Comparison of ENCODE assay signal across 20 cellular contexts in the genomic region with DNA sequence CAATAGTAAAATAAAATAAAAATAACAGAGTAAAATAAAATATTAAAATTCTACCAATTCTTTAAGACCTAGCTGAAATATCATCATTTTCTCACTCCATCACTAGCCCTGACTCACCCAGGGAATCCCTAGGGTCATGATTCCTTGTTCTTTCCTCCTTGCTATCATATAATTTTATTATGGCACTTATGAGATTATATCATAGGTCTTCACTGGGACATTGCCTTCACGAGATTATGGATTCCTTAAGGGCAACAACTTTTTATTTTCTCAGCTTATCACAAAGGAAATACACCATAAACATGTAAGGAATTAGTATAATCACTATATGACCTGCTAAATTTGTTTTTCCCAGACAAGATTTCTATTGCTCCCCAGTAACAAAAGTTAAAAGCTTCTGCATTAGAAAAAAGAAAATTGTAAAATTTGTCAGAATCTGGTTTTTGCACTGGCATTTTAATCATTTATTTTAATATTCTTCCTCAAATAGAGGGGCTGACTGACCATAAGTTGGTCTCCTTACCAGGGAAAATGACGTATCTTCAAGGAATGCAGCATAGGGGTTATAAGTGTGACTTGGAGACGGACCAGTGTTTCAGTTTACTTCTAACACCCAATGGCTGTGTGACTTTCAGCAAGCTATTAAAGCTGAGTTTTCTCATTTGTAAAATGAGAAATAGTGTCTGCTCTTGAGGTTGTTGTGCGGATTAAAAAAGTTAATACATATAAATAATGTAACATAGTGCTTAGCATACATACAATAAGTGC. TPM values are rescaled to one million over a fixed set of nuclear protein-coding genes. Genes with fewer than 3 reads are reported as not detected.
A peak's percentile ranks its signal among the peaks of the same experiment; 100 is the strongest.
DNase-seq lines count a peak whose midpoint lies in the region; ATAC-seq, FAIRE-seq and TF ChIP-seq lines count a peak whose summit lies in the region.
"Had no signal": no experiment of that assay in that cellular context is flagged by ENCODE, and none has a peak within 500 bp of the region (broad histone marks: within the 10 kb centered on the region; RNA-seq: fewer than 3 reads in every experiment).

No MANE protein-coding gene starts in this region.

- ATAC-seq in left colon (peak; percentile 94), GM18909 (IDR thresholded peaks at IDR 0.05; ENCODE audit: poor library complexity, unreplicated experiment) (no peak), HG03097 (IDR thresholded peaks at IDR 0.05; ENCODE audit: low FRiP score, unreplicated experiment) (no peak)
- ATAC-seq: A549 had no signal

- no peak overlapping the region for H3K27ac ChIP-seq in vagina
- H3K27ac ChIP-seq: A549, BLaER1, SJCRH30 had no signal

- H3K36me3 ChIP-seq in vagina = no peaks in the 10 kb centered on the region
- H3K36me3 ChIP-seq: BLaER1, SJCRH30 had no signal

- TF ChIP-seq CTCF in choroid plexus epithelial cell (conservative IDR thresholded peaks at IDR 0.05; ENCODE audit: low read depth, low read length) (no peak), vagina (IDR thresholded peaks at IDR 0.05) (no peak)

- H3K4me3 ChIP-seq in choroid plexus epithelial cell (ENCODE audit: low read depth, low read length) = no peak overlapping the region
- H3K4me3 ChIP-seq in vagina = no peak overlapping the region
- H3K4me3 ChIP-seq: A549, BLaER1, SJCRH30 had no signal

- FAIRE-seq in urothelium cell line (lab: Jason Lieb, UNC) = peak; percentile 5
- FAIRE-seq: A549, H54 had no signal

- intact Hi-C loops in left colon (cut with DNase I, micrococcal nuclease) = no loop called here
- intact Hi-C loops in vagina (cut with DNase I) = no loop called here

- H3K27me3 ChIP-seq in vagina = no peaks in the 10 kb centered on the region
- H3K27me3 ChIP-seq: BLaER1, SJCRH30 had no signal

- TF ChIP-seq POLR2A in vagina (IDR thresholded peaks at IDR 0.05) = no peak

- DNase-seq in HCEC 1CT = peak; percentile 15
- DNase-seq in choroid plexus epithelial cell (ENCODE audit: low read depth) = peak; percentile 41
- no peak for DNase-seq in left colon
- no peak for DNase-seq in urothelium cell line (ENCODE audit: low spot score)
- no peak for DNase-seq in vagina (ENCODE audit: extremely low spot score in 2 of 2)
- DNase-seq: CD4-positive, alpha-beta memory T cell; HFFc6; NCI-H1436; NCI-H1930; NCI-H226; NCI-H524; NCI-H82; SJCRH30 had no signal

- no peaks in the 10 kb centered on the region for H3K9me3 ChIP-seq in vagina
- H3K9me3 ChIP-seq: A549, BLaER1, SJCRH30 had no signal

- H3K4me1 ChIP-seq in vagina = no peaks in the 10 kb centered on the region
- H3K4me1 ChIP-seq: A549, BLaER1, SJCRH30 had no signal

RNA-seq across cellular contexts. Expression of a gene that starts 8.8 kb away (rescaled TPM):
- total RNA-seq in left colon (1,000 to 10,000 TPM; 1,175 to 1,664 TPM), vagina (44.0 TPM)
- total RNA-seq: CD4-positive, alpha-beta memory T cell; HT1080; MCF 10A; SJCRH30 had no signal

Comparison
In these comparisons a context has a peak if more than half of its experiments do, and no peak if none do; other contexts are left out.
1. DNase-seq: peak in HCEC 1CT (single experiment) and choroid plexus epithelial cell (single experiment); none in left colon (0 of 2), urothelium cell line (single experiment) and vagina (0 of 2).
2. RNA of a gene that starts 8.8 kb away (total RNA-seq): 1,175 to 1,664 TPM in left colon; 44.0 TPM in vagina (single experiment); every median in the first group is over 10 times any median in the second.